8 cellular contexts compared by ENCODE assay signal in genomic region chr1:167935252-167936067, GRCh38.
DNase-seq lines count a peak whose midpoint lies in the region; ATAC-seq and TF ChIP-seq lines count a peak whose summit lies in the region.

No MANE protein-coding gene starts in this region.

- ATAC-seq in GM18517 (IDR thresholded peaks at IDR 0.05; ENCODE audit: unreplicated experiment) (peak; percentile 4), HG02973 (IDR thresholded peaks at IDR 0.05; ENCODE audit: unreplicated experiment) (peak; percentile 8)
- peak; percentile 6 for ATAC-seq in effector memory CD8-positive, alpha-beta T cell (replicated peaks)
- peak; percentile 26 for ATAC-seq in stimulated activated naive CD8-positive, alpha-beta T cell treated with anti-CD3 and anti-CD28 coated beads, Interleukin-15, amount 100 ng/mL, for 72 hours

- H3K27me3 Mint-ChIP-seq in effector memory CD8-positive, alpha-beta T cell, result no peaks in the 10 kb centered on the region
- no peaks in the 10 kb centered on the region for H3K27me3 Mint-ChIP-seq in stimulated activated naive CD8-positive, alpha-beta T cell treated with anti-CD3 and anti-CD28 coated beads, Interleukin-15, amount 100 ng/mL, for 72 hours

- peak overlapping the region; percentile 77 to 88 for H3K4me3 Mint-ChIP-seq in effector memory CD8-positive, alpha-beta T cell
- peak overlapping the region; percentile 84 to 99 for H3K4me3 Mint-ChIP-seq in stimulated activated naive CD8-positive, alpha-beta T cell treated with anti-CD3 and anti-CD28 coated beads, Interleukin-15, amount 100 ng/mL, for 72 hours

- DNase-seq in AG10803 (ENCODE audit: low read depth) (peak; percentile 37), NCI-H2196 (lab: John Stamatoyannopoulos, UW; ENCODE audit: unreplicated experiment) (peak; percentile 47), midbrain (lab: John Stamatoyannopoulos, UW) (peak; percentile 74)
- peak; percentile 44 for DNase-seq in activated CD4-positive, CD25-positive, alpha-beta regulatory T cell treated with anti-CD3 and anti-CD28 coated beads, Interleukin-2, amount 50 U/mL, for 72 hours
- peak in 2 of 3 experiments; percentile 17 to 37 for DNase-seq in effector memory CD8-positive, alpha-beta T cell
- peak; percentile 45 to 67 for DNase-seq in stimulated activated naive CD8-positive, alpha-beta T cell treated with anti-CD3 and anti-CD28 coated beads, Interleukin-15, amount 100 ng/mL, for 72 hours

- H3K4me1 Mint-ChIP-seq in effector memory CD8-positive, alpha-beta T cell (ENCODE audit: low read depth in 2 of 2), result peaks cover 17 to 35% of the 10 kb centered on the region in 2 donors
- peaks cover 26% of the 10 kb centered on the region for H3K4me1 Mint-ChIP-seq in stimulated activated naive CD8-positive, alpha-beta T cell treated with anti-CD3 and anti-CD28 coated beads, Interleukin-15, amount 100 ng/mL, for 72 hours

- no peak for TF ChIP-seq CTCF in AG10803 (conservative IDR thresholded peaks at IDR 0.05; ENCODE audit: low read length)

- H3K4me3 ChIP-seq in AG10803 (ENCODE audit: low read length), result peak overlapping the region; percentile 85

- peaks cover 24% of the 10 kb centered on the region for H3K36me3 Mint-ChIP-seq in effector memory CD8-positive, alpha-beta T cell (ENCODE audit: insufficient read depth)

- no peaks in the 10 kb centered on the region for H3K9me3 Mint-ChIP-seq in effector memory CD8-positive, alpha-beta T cell
- no peaks in the 10 kb centered on the region for H3K9me3 Mint-ChIP-seq in stimulated activated naive CD8-positive, alpha-beta T cell treated with anti-CD3 and anti-CD28 coated beads, Interleukin-15, amount 100 ng/mL, for 72 hours

- H3K27ac Mint-ChIP-seq in effector memory CD8-positive, alpha-beta T cell, result peak overlapping the region; percentile 81 to 92
- H3K27ac Mint-ChIP-seq in stimulated activated naive CD8-positive, alpha-beta T cell treated with anti-CD3 and anti-CD28 coated beads, Interleukin-15, amount 100 ng/mL, for 72 hours, result peak overlapping the region; percentile 96 to 99

Comparison
In these comparisons a context has a peak if more than half of its experiments do, and no peak if none do; other contexts are left out.
1. Peak in every context shown above with its lines: DNase-seq, ATAC-seq and H3K4me3 ChIP-seq.